ENCODE assay signal across 29 cellular contexts in the genomic region with DNA sequence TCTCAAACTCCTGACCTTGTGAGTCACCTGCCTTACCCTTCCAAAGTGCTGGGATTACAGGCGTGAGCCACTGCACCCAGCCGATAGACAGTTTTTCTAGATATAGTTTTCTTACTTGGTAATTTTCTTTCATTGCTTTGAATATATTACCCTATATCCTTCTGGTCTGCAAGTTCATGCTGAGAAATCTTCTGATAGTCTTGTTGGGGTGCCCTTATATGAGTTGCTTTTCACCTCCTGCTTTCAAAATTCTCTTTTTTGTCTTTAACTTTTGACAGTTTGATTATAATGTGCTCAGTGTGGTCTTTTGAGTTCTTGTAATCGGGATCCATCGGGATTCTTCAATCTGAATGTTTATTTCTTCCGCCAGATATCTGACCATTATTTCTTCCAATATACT.
DNase-seq lines count a peak whose midpoint lies in the region; ATAC-seq and TF ChIP-seq lines count a peak whose summit lies in the region.
"Had no signal": no experiment of that assay in that cellular context is flagged by ENCODE, and none has a peak within 500 bp of the region (broad histone marks: within the 10 kb centered on the region; RNA-seq: fewer than 3 reads in every experiment).

No MANE protein-coding gene starts in this region.

- dilution Hi-C loops in IMR-90 (cut with HindIII; ENCODE audit: low sequenced_read_pairs, unreplicated experiment) = no loop called here

- intact Hi-C loops in IMR-90 (cut with micrococcal nuclease) = no loop called here

- H4K8ac ChIP-seq in IMR-90 (ENCODE audit: low read depth in 2 of 2, low read length in 2 of 2) = no peak overlapping the region

- H4K91ac ChIP-seq in IMR-90 (ENCODE audit: insufficient read depth, low read depth, low read length) = no peak overlapping the region

- H3K23ac ChIP-seq in IMR-90 (ENCODE audit: low read depth, low read length) = no peak overlapping the region

- peak overlapping the region; percentile 18; the same call in 1 of the 2 replicates for H3K18ac ChIP-seq in IMR-90 (ENCODE audit: low read depth, low read length)

- no peaks in the 10 kb centered on the region for H3K9me3 ChIP-seq in HEK293 (ENCODE audit: control insufficient read depth, insufficient read depth, low read depth, low read length)
- H3K9me3 ChIP-seq in IMR-90 (ENCODE audit: control insufficient read depth, insufficient read depth, low read length) = peaks cover 9% of the 10 kb centered on the region
- H3K9me3 ChIP-seq in right atrium auricular region = peaks cover 0 to 10% of the 10 kb centered on the region in 2 donors
- H3K9me3 ChIP-seq: BE2C, BLaER1, Caco-2 had no signal

- TF ChIP-seq RAD21 in IMR-90 (IDR thresholded peaks at IDR 0.05; ENCODE audit: low read length) = no peak

- no peak overlapping the region for H2BK20ac ChIP-seq in IMR-90 (ENCODE audit: low read depth, low read length)

- DNase-seq in IMR-90 (no peak), hepatic stellate cell (ENCODE audit: low spot score) (no peak), right atrium auricular region (ENCODE audit: low spot score) (no peak)
- DNase-seq: 8988T; ACHN; AML-193; BE2C; C1 segment of cervical spinal cord; Caco-2; Calu3; CD4-positive, alpha-beta memory T cell; CD4-positive, alpha-beta T cell; CD4-positive, CD25-positive, alpha-beta regulatory T cell; CD8-positive, alpha-beta memory T cell; CD8-positive, alpha-beta T cell; COR-L47; DMS 273 treated with DMSO at 0.1 percent for 48 hours; DMS153; DMS53; DMS79; DMS79 treated with DMSO at 0.1 percent for 48 hours; DND-41; EL had no signal

- in situ Hi-C loops in IMR-90 (cut with MboI; ENCODE audit: low sequenced_read_pairs) = no loop called here

- BruUV-seq in IMR-90 (replicated peaks; lab: Mats Ljungman, UMichigan) = no TSS peak

- peaks cover 9 to 38% of the 10 kb centered on the region in 2 experiments for H3K79me1 ChIP-seq in IMR-90 (ENCODE audit: low read depth in 1 of 2, low read length in 2 of 2)

- no peak overlapping the region for H2AK5ac ChIP-seq in IMR-90 (ENCODE audit: low read depth, low read length)

- H3K9me1 ChIP-seq in IMR-90 (ENCODE audit: insufficient read depth, low read length) = no peaks in the 10 kb centered on the region; the same call in 1 of the 2 replicates

- POLR2A ChIA-PET in HEK293 (lab: Yijun Ruan, JAX) (no interaction called here), IMR-90 (lab: Charles Lee; ENCODE audit: unreplicated experiment) (no interaction called here)

- no peak overlapping the region for H3K56ac ChIP-seq in IMR-90 (ENCODE audit: extremely low read depth, insufficient read depth, low read length)

- no peaks in the 10 kb centered on the region for H3K36me3 ChIP-seq in HEK293 (ENCODE audit: control insufficient read depth in 2 of 2, insufficient read depth in 1 of 2, low read length in 2 of 2)
- peaks cover 2% of the 10 kb centered on the region; the same call in 1 of the 2 replicates for H3K36me3 ChIP-seq in IMR-90 (ENCODE audit: control insufficient read depth, insufficient read depth, low read length)
- no peaks in the 10 kb centered on the region for H3K36me3 ChIP-seq in right atrium auricular region
- H3K36me3 ChIP-seq: BE2C, BLaER1 had no signal

- no peak overlapping the region for H3K4me2 ChIP-seq in IMR-90 (ENCODE audit: low read depth, low read length)
- H3K4me2 ChIP-seq: A549; BLaER1; BLaER1 treated with 17β-estradiol and CSF1 and Interleukin-3, amounts not matched to agents 10 nM and 100 nM had no signal

- ATAC-seq in IMR-90 (ENCODE audit: low read depth) = no peak
- ATAC-seq: A549; CD8-positive, alpha-beta T cell had no signal

- peak overlapping the region; percentile 90 for H2BK5ac ChIP-seq in IMR-90 (ENCODE audit: low read depth, low read length, poor library complexity, severe bottlenecking)

- TF ChIP-seq CTCF in HEK293 (tag by site-specific recombination; IDR thresholded peaks at IDR 0.05) = no peak
- no peak for TF ChIP-seq CTCF in IMR-90 (conservative IDR thresholded peaks at IDR 0.05; ENCODE audit: low read depth, low read length)
- TF ChIP-seq CTCF in right atrium auricular region (IDR thresholded peaks at IDR 0.05) = no peak

- H3K4me3 ChIP-seq in HEK293 (ENCODE audit: low read depth, low read length) (no peak overlapping the region), IMR-90 (ENCODE audit: insufficient read depth, low read depth, low read length) (no peak overlapping the region), right atrium auricular region (no peak overlapping the region)
- H3K4me3 ChIP-seq: A549; BLaER1; BLaER1 treated with 17β-estradiol and CSF1 and Interleukin-3, amounts not matched to agents 10 nM and 100 nM had no signal

- no peak overlapping the region for H2BK120ac ChIP-seq in IMR-90 (ENCODE audit: low read depth, low read length)

- H3K14ac ChIP-seq in IMR-90 (replicated peaks; ENCODE audit: low read depth, low read length) = no peak overlapping the region

- no peak overlapping the region for H3K27ac ChIP-seq in HEK293 (ENCODE audit: extremely low read depth, low read depth, low read length)
- no peak overlapping the region for H3K27ac ChIP-seq in IMR-90 (ENCODE audit: insufficient read depth, low read length)
- H3K27ac ChIP-seq in right atrium auricular region = no peak overlapping the region
- H3K27ac ChIP-seq: 22Rv1; A549; BLaER1; BLaER1 treated with 17β-estradiol and CSF1 and Interleukin-3, amounts not matched to agents 10 nM and 100 nM; C4-2B had no signal

- H3K27me3 ChIP-seq in IMR-90 (ENCODE audit: control insufficient read depth, insufficient read depth, low read length) = no peaks in the 10 kb centered on the region
- no peaks in the 10 kb centered on the region for H3K27me3 ChIP-seq in right atrium auricular region
- H3K27me3 ChIP-seq: BE2C; BLaER1; BLaER1 treated with 17β-estradiol and CSF1 and Interleukin-3, amounts not matched to agents 10 nM and 100 nM had no signal

- H2AK9ac ChIP-seq in IMR-90 (replicated peaks; ENCODE audit: low read depth, low read length, poor library complexity) = no peak overlapping the region

- no peaks in the 10 kb centered on the region for H3K4me1 ChIP-seq in HEK293 (ENCODE audit: control insufficient read depth, insufficient read depth, low read length)
- H3K4me1 ChIP-seq in IMR-90 (ENCODE audit: control insufficient read depth, insufficient read depth, low read length) = peaks cover 2% of the 10 kb centered on the region; the same call in 1 of the 2 replicates
- H3K4me1 ChIP-seq in right atrium auricular region = no peaks in the 10 kb centered on the region
- H3K4me1 ChIP-seq: A549; BE2C; BLaER1; BLaER1 treated with 17β-estradiol and CSF1 and Interleukin-3, amounts not matched to agents 10 nM and 100 nM; Caco-2 had no signal

- peak overlapping the region; percentile 29; the same call in 1 of the 2 replicates for H4K5ac ChIP-seq in IMR-90 (ENCODE audit: low read depth, low read length)

- no peak overlapping the region for H3K4ac ChIP-seq in IMR-90 (ENCODE audit: low read depth, low read length)

- WGBS in IMR-90 (ENCODE audit: extremely low coverage in 2 of 2, insufficient read length in 1 of 2), 2 experiments = 100% methylated on average over 1 of the region's 5 CpGs; no CpG with 5 or more reads in 1 of the 2 experiments

- H3K9ac ChIP-seq in IMR-90 (ENCODE audit: low read depth, low read length) = no peak overlapping the region
- H3K9ac ChIP-seq: BLaER1; BLaER1 treated with 17β-estradiol and CSF1 and Interleukin-3, amounts not matched to agents 10 nM and 100 nM had no signal

- CTCF ChIA-PET in HEK293 (lab: Yijun Ruan, JAX) = interaction anchor here (2.2 to 2.4 kb wide), 2 partner anchors 11 to 90 kb away, joined by 10 to 25 read pairs; no protein-coding TSS in a partner anchor
- CTCF ChIA-PET in IMR-90 (lab: Yijun Ruan, JAX) = no interaction called here

- no peak overlapping the region for H2BK15ac ChIP-seq in IMR-90 (ENCODE audit: low read depth, low read length)

- no peak for TF ChIP-seq POLR2A in IMR-90 (IDR thresholded peaks at IDR 0.05; ENCODE audit: low read depth, low read length)

- no peak overlapping the region for H2AFZ ChIP-seq in IMR-90 (replicated peaks; ENCODE audit: low read length, poor library complexity)

- no peaks in the 10 kb centered on the region for H4K20me1 ChIP-seq in IMR-90 (ENCODE audit: insufficient read depth, low read length)
- H4K20me1 ChIP-seq: BLaER1 had no signal

TF ChIP-seq in HEK293, 187 proteins besides CTCF, POLR2A, EP300 and RAD21:
- TF ChIP-seq SP7 (tag by site-specific recombination; IDR thresholded peaks at IDR 0.05) (no peak), ZNF791 (tag by site-specific recombination; IDR thresholded peaks at IDR 0.05) (peak; percentile 91)

TF ChIP-seq in IMR-90, 13 proteins besides CTCF, POLR2A, EP300 and RAD21:
- TF ChIP-seq CHD1 (IDR thresholded peaks at IDR 0.05; ENCODE audit: low read depth, low read length) (no peak), MAFK (IDR thresholded peaks at IDR 0.05; ENCODE audit: low read depth, low read length) (no peak), FOS (IDR thresholded peaks at IDR 0.05; ENCODE audit: low read depth, low read length) (no peak), MAZ (IDR thresholded peaks at IDR 0.05; ENCODE audit: borderline replicate concordance, low read depth, low read length) (no peak), RCOR1 (IDR thresholded peaks at IDR 0.05; ENCODE audit: insufficient replicate concordance, low read length) (no peak), MXI1 (IDR thresholded peaks at IDR 0.05; ENCODE audit: borderline replicate concordance, low read depth, low read length) (no peak), BHLHE40 (IDR thresholded peaks at IDR 0.05; ENCODE audit: low read depth, low read length) (no peak), SMC3 (IDR thresholded peaks at IDR 0.05; ENCODE audit: low read depth, low read length) (no peak), CEBPB (IDR thresholded peaks at IDR 0.05; ENCODE audit: low read depth, low read length) (no peak), NFE2L2 (IDR thresholded peaks at IDR 0.05; ENCODE audit: low read depth, low read length) (no peak), RFX5 (IDR thresholded peaks at IDR 0.05; ENCODE audit: low read depth, low read length) (no peak)
- TF ChIP-seq, protein P1, sequence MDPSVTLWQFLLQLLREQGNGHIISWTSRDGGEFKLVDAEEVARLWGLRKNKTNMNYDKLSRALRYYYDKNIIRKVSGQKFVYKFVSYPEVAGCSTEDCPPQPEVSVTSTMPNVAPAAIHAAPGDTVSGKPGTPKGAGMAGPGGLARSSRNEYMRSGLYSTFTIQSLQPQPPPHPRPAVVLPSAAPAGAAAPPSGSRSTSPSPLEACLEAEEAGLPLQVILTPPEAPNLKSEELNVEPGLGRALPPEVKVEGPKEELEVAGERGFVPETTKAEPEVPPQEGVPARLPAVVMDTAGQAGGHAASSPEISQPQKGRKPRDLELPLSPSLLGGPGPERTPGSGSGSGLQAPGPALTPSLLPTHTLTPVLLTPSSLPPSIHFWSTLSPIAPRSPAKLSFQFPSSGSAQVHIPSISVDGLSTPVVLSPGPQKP (IDR thresholded peaks at IDR 0.05; ENCODE audit: borderline replicate concordance, low read depth, low read length) = no peak
